22 cellular contexts compared by ENCODE assay signal in genomic region chr4:112118742-112119357, GRCh38. TPM values are rescaled to one million over a fixed set of nuclear protein-coding genes. Genes with fewer than 3 reads are reported as not detected.
A peak's percentile ranks its signal among the peaks of the same experiment; 100 is the strongest.
DNase-seq lines count a peak whose midpoint lies in the region; ATAC-seq and TF ChIP-seq lines count a peak whose summit lies in the region.
"Had no signal": no experiment of that assay in that cellular context is flagged by ENCODE, and none has a peak within 500 bp of the region (broad histone marks: within the 10 kb centered on the region; RNA-seq: fewer than 3 reads in every experiment).

No MANE protein-coding gene starts in this region.

- H3K27me3 Mint-ChIP-seq in T-helper 2 cell treated with Interferon-gamma antibody and Interleukin-4, amounts not matched to agents 5 μg/mL and 100 μg/mL, for 36 hours (ENCODE audit: low read depth): peaks cover under 1% of the 10 kb centered on the region
- peaks cover 1% of the 10 kb centered on the region for H3K27me3 Mint-ChIP-seq in stimulated activated naive CD8-positive, alpha-beta T cell treated with anti-CD3 and anti-CD28 coated beads, Interleukin-15, Interleukin-2, amounts not matched to agents 100 ng/mL and 50 ng/mL, for 24 hours
- H3K27me3 Mint-ChIP-seq in stimulated activated naive CD8-positive, alpha-beta T cell treated with anti-CD3 and anti-CD28 coated beads, Interleukin-15, amount 100 ng/mL, for 72 hours: peaks cover 2% of the 10 kb centered on the region
- H3K27me3 Mint-ChIP-seq in type B pancreatic cell (no peaks in the 10 kb centered on the region), osteocyte (ENCODE audit: unreplicated experiment) (no peaks in the 10 kb centered on the region)
- H3K27me3 Mint-ChIP-seq: CD4-positive, alpha-beta memory T cell; naive thymus-derived CD8-positive, alpha-beta T cell had no signal

- DNase-seq in T-helper 2 cell treated with Interferon-gamma antibody and Interleukin-4, amounts not matched to agents 5 μg/mL and 100 μg/mL, for 36 hours (ENCODE audit: low spot score): no peak
- no peak for DNase-seq in T-helper 2 cell
- no peak for DNase-seq in stimulated activated naive CD8-positive, alpha-beta T cell treated with anti-CD3 and anti-CD28 coated beads, Interleukin-15, Interleukin-2, amounts not matched to agents 100 U/mL and 50 U/mL, for 24 hours
- no peak for DNase-seq in activated naive CD4-positive, alpha-beta T cell treated with anti-CD3 and anti-CD28 coated beads, Interleukin-2, amount 50 U/mL, for 72 hours (ENCODE audit: low spot score in 2 of 2)
- no peak for DNase-seq in stimulated activated naive CD8-positive, alpha-beta T cell treated with anti-CD3 and anti-CD28 coated beads, Interleukin-15, amount 100 ng/mL, for 72 hours
- DNase-seq in type B pancreatic cell (ENCODE audit: extremely low spot score, unreplicated experiment): no peak
- no peak for DNase-seq in osteocyte (ENCODE audit: extremely low spot score, unreplicated experiment)
- DNase-seq: 8988T; activated effector memory CD4-positive, alpha-beta T cell treated with Interleukin-2 at 50 U/mL for 16 hours; CD4-positive, alpha-beta memory T cell; effector CD4-positive, alpha-beta T cell; EL; GOT3; kidney; lower lobe of right lung; naive thymus-derived CD8-positive, alpha-beta T cell; NCI-H1092; NCI-H187; NCI-H524 treated with DMSO at 0.1 percent for 48 hours; SIG-M5; tibial artery had no signal

- TF ChIP-seq CTCF in type B pancreatic cell (conservative IDR thresholded peaks at IDR 0.05) (no peak), osteocyte (IDR thresholded peaks at IDR 0.05) (no peak)

- H3K36me3 Mint-ChIP-seq in T-helper 2 cell treated with Interferon-gamma antibody and Interleukin-4, amounts not matched to agents 5 μg/mL and 100 μg/mL, for 36 hours (ENCODE audit: low read depth): peaks cover 5% of the 10 kb centered on the region
- peaks cover 10% of the 10 kb centered on the region for H3K36me3 Mint-ChIP-seq in stimulated activated naive CD8-positive, alpha-beta T cell treated with anti-CD3 and anti-CD28 coated beads, Interleukin-15, Interleukin-2, amounts not matched to agents 100 ng/mL and 50 ng/mL, for 24 hours (ENCODE audit: low read depth)
- H3K36me3 Mint-ChIP-seq in activated naive CD4-positive, alpha-beta T cell treated with anti-CD3 and anti-CD28 coated beads, Interleukin-2, amount 50 U/mL, for 72 hours: peaks cover 5 to 21% of the 10 kb centered on the region in 2 donors
- H3K36me3 Mint-ChIP-seq in type B pancreatic cell (no peaks in the 10 kb centered on the region), osteocyte (ENCODE audit: unreplicated experiment) (no peaks in the 10 kb centered on the region)
- H3K36me3 Mint-ChIP-seq: CD4-positive, alpha-beta memory T cell had no signal

- H3K4me1 Mint-ChIP-seq in T-helper 2 cell treated with Interferon-gamma antibody and Interleukin-4, amounts not matched to agents 5 μg/mL and 100 μg/mL, for 36 hours (ENCODE audit: low read depth): peaks cover 16% of the 10 kb centered on the region
- H3K4me1 Mint-ChIP-seq in stimulated activated naive CD8-positive, alpha-beta T cell treated with anti-CD3 and anti-CD28 coated beads, Interleukin-15, Interleukin-2, amounts not matched to agents 100 ng/mL and 50 ng/mL, for 24 hours (ENCODE audit: low read depth): peaks cover 27% of the 10 kb centered on the region
- H3K4me1 Mint-ChIP-seq in stimulated activated naive CD8-positive, alpha-beta T cell treated with anti-CD3 and anti-CD28 coated beads, Interleukin-15, amount 100 ng/mL, for 72 hours: peaks cover 27% of the 10 kb centered on the region
- H3K4me1 Mint-ChIP-seq in type B pancreatic cell (ENCODE audit: unreplicated experiment) (no peaks in the 10 kb centered on the region), osteocyte (ENCODE audit: unreplicated experiment) (no peaks in the 10 kb centered on the region)

- peak overlapping the region; percentile 42 for H3K4me3 Mint-ChIP-seq in T-helper 2 cell treated with Interferon-gamma antibody and Interleukin-4, amounts not matched to agents 5 μg/mL and 100 μg/mL, for 36 hours
- H3K4me3 Mint-ChIP-seq in stimulated activated naive CD8-positive, alpha-beta T cell treated with anti-CD3 and anti-CD28 coated beads, Interleukin-15, Interleukin-2, amounts not matched to agents 100 ng/mL and 50 ng/mL, for 24 hours: peak overlapping the region; percentile 43
- H3K4me3 Mint-ChIP-seq in stimulated activated naive CD8-positive, alpha-beta T cell treated with anti-CD3 and anti-CD28 coated beads, Interleukin-15, amount 100 ng/mL, for 72 hours: peak overlapping the region; percentile 77 to 80
- H3K4me3 Mint-ChIP-seq in type B pancreatic cell (no peak overlapping the region), osteocyte (ENCODE audit: unreplicated experiment) (no peak overlapping the region)
- H3K4me3 Mint-ChIP-seq: naive thymus-derived CD8-positive, alpha-beta T cell had no signal

- ATAC-seq in stimulated activated naive CD8-positive, alpha-beta T cell treated with anti-CD3 and anti-CD28 coated beads, Interleukin-15, Interleukin-2, amounts not matched to agents 100 U/mL and 50 U/mL, for 24 hours: no peak
- peak in 1 of 2 donors; percentile 30 for ATAC-seq in activated naive CD4-positive, alpha-beta T cell treated with anti-CD3 and anti-CD28 coated beads, Interleukin-2, amount 50 U/mL, for 72 hours
- ATAC-seq in stimulated activated naive CD8-positive, alpha-beta T cell treated with anti-CD3 and anti-CD28 coated beads, Interleukin-15, amount 100 ng/mL, for 72 hours: no peak
- ATAC-seq: lower lobe of right lung; naive thymus-derived CD8-positive, alpha-beta T cell had no signal

- H3K9me3 Mint-ChIP-seq in T-helper 2 cell treated with Interferon-gamma antibody and Interleukin-4, amounts not matched to agents 5 μg/mL and 100 μg/mL, for 36 hours: peaks cover 8% of the 10 kb centered on the region
- H3K9me3 Mint-ChIP-seq in stimulated activated naive CD8-positive, alpha-beta T cell treated with anti-CD3 and anti-CD28 coated beads, Interleukin-15, Interleukin-2, amounts not matched to agents 100 ng/mL and 50 ng/mL, for 24 hours: peaks cover 4% of the 10 kb centered on the region
- peaks cover 4 to 16% of the 10 kb centered on the region in 2 donors for H3K9me3 Mint-ChIP-seq in activated naive CD4-positive, alpha-beta T cell treated with anti-CD3 and anti-CD28 coated beads, Interleukin-2, amount 50 U/mL, for 72 hours
- H3K9me3 Mint-ChIP-seq in stimulated activated naive CD8-positive, alpha-beta T cell treated with anti-CD3 and anti-CD28 coated beads, Interleukin-15, amount 100 ng/mL, for 72 hours: peaks cover 14 to 18% of the 10 kb centered on the region in 2 donors
- peaks cover 5% of the 10 kb centered on the region for H3K9me3 Mint-ChIP-seq in type B pancreatic cell
- H3K9me3 Mint-ChIP-seq in osteocyte (ENCODE audit: unreplicated experiment): peaks cover 4% of the 10 kb centered on the region

- H3K27ac Mint-ChIP-seq in T-helper 2 cell treated with Interferon-gamma antibody and Interleukin-4, amounts not matched to agents 5 μg/mL and 100 μg/mL, for 36 hours: peak overlapping the region; percentile 87
- peak overlapping the region; percentile 95 for H3K27ac Mint-ChIP-seq in stimulated activated naive CD8-positive, alpha-beta T cell treated with anti-CD3 and anti-CD28 coated beads, Interleukin-15, Interleukin-2, amounts not matched to agents 100 ng/mL and 50 ng/mL, for 24 hours
- peak overlapping the region; percentile 73 to 84 for H3K27ac Mint-ChIP-seq in activated naive CD4-positive, alpha-beta T cell treated with anti-CD3 and anti-CD28 coated beads, Interleukin-2, amount 50 U/mL, for 72 hours
- peak overlapping the region; percentile 99 to 100 for H3K27ac Mint-ChIP-seq in stimulated activated naive CD8-positive, alpha-beta T cell treated with anti-CD3 and anti-CD28 coated beads, Interleukin-15, amount 100 ng/mL, for 72 hours
- H3K27ac Mint-ChIP-seq in type B pancreatic cell (no peak overlapping the region), osteocyte (ENCODE audit: unreplicated experiment) (no peak overlapping the region)
- H3K27ac Mint-ChIP-seq: naive thymus-derived CD8-positive, alpha-beta T cell had no signal

RNA-seq across cellular contexts. Expression of gene FAM241A, which starts 26.4 kb away (rescaled TPM):
- total RNA-seq in activated naive CD4-positive, alpha-beta T cell treated with anti-CD3 and anti-CD28 coated beads, Interleukin-2, amount 50 U/mL, for 72 hours: 1 to 10 TPM; 1.6 to 2.6 TPM
- total RNA-seq in type B pancreatic cell (ENCODE audit: low replicate concordance): 0.70 and 1.3 TPM in 2 replicates
- total RNA-seq in osteocyte: 0.18 and 0.19 TPM in 2 replicates

Comparison
In these comparisons a context has a peak if more than half of its experiments do, and no peak if none do; other contexts are left out.
1. H3K27ac Mint-ChIP-seq: peak in T-helper 2 cell treated with Interferon-gamma antibody and Interleukin-4, amounts not matched to agents 5 μg/mL and 100 μg/mL, for 36 hours (single experiment), stimulated activated naive CD8-positive, alpha-beta T cell treated with anti-CD3 and anti-CD28 coated beads, Interleukin-15, Interleukin-2, amounts not matched to agents 100 ng/mL and 50 ng/mL, for 24 hours (single experiment), activated naive CD4-positive, alpha-beta T cell treated with anti-CD3 and anti-CD28 coated beads, Interleukin-2, amount 50 U/mL, for 72 hours (2 of 2) and stimulated activated naive CD8-positive, alpha-beta T cell treated with anti-CD3 and anti-CD28 coated beads, Interleukin-15, amount 100 ng/mL, for 72 hours (2 of 2); none in type B pancreatic cell (single experiment) and osteocyte (single experiment).
2. H3K4me3 Mint-ChIP-seq: peak in T-helper 2 cell treated with Interferon-gamma antibody and Interleukin-4, amounts not matched to agents 5 μg/mL and 100 μg/mL, for 36 hours (single experiment), stimulated activated naive CD8-positive, alpha-beta T cell treated with anti-CD3 and anti-CD28 coated beads, Interleukin-15, Interleukin-2, amounts not matched to agents 100 ng/mL and 50 ng/mL, for 24 hours (single experiment) and stimulated activated naive CD8-positive, alpha-beta T cell treated with anti-CD3 and anti-CD28 coated beads, Interleukin-15, amount 100 ng/mL, for 72 hours (2 of 2); none in type B pancreatic cell (single experiment) and osteocyte (single experiment).